Comparison of ENCODE assay signal across 1 cellular context in the genomic region with DNA sequence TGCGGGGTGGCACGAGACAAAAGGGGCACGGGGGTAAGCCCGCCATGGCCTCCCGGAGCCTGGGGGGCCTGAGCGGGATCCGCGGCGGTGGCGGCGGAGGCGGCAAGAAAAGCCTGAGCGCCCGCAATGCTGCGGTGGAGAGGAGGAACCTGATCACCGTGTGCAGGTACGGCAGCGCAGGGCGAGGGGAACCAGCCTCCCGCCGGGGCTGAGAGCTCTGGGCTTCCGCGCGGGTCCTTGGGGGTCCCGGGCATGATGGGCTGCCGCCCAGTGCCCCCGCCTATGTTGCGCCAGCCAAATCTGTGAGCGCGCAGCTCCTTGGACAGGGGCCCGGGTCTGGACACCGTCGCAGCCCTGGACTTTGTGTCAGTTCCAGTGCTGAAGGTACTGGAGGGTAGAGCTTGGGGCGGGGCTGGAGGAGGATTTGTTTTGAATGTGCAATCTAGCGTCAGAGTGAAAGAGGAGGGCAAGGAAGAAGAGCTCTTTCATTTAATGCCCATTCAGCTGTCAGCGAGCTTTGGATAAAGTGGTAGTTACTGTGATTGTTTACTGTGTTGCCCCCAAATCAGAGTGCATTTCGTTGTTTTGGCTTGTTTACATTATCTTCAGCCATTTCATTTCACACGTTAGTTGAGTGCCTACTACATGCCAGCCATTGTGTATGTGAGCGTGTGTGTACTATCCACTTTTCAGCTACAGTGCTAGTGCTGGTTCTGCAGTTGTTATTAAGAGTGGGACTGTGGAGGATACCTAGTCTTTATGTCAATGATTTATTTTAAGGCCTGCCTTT.
TF ChIP-seq lines count a peak whose summit lies in the region.

No MANE protein-coding gene starts in this region.

TF ChIP-seq in SK-N-SH, 30 proteins besides CTCF, POLR2A, EP300 and RAD21:
- TF ChIP-seq, protein P1, sequence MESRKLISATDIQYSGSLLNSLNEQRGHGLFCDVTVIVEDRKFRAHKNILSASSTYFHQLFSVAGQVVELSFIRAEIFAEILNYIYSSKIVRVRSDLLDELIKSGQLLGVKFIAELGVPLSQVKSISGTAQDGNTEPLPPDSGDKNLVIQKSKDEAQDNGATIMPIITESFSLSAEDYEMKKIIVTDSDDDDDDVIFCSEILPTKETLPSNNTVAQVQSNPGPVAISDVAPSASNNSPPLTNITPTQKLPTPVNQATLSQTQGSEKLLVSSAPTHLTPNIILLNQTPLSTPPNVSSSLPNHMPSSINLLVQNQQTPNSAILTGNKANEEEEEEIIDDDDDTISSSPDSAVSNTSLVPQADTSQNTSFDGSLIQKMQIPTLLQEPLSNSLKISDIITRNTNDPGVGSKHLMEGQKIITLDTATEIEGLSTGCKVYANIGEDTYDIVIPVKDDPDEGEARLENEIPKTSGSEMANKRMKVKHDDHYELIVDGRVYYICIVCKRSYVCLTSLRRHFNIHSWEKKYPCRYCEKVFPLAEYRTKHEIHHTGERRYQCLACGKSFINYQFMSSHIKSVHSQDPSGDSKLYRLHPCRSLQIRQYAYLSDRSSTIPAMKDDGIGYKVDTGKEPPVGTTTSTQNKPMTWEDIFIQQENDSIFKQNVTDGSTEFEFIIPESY (IDR thresholded peaks at IDR 0.05; ENCODE audit: borderline replicate concordance, low read depth) = no peak
- TF ChIP-seq SMC3 (IDR thresholded peaks at IDR 0.05; ENCODE audit: low read depth, low read length) (no peak), RCOR1 (IDR thresholded peaks at IDR 0.05; ENCODE audit: low read length) (no peak), NFIC (IDR thresholded peaks at IDR 0.05; ENCODE audit: borderline replicate concordance) (no peak), GATA2 (CRISPR knock-in tag; IDR thresholded peaks at IDR 0.05) (no peak), ELF1 (IDR thresholded peaks at IDR 0.05) (no peak), TCF12 (IDR thresholded peaks at IDR 0.05) (no peak), FOSL2 (IDR thresholded peaks at IDR 0.05; ENCODE audit: borderline replicate concordance, low read depth) (no peak), SIN3A (IDR thresholded peaks at IDR 0.05; ENCODE audit: borderline replicate concordance, low read depth, low read length) (no peak), GABPA (IDR thresholded peaks at IDR 0.05; ENCODE audit: low read depth) (no peak), MXI1 (IDR thresholded peaks at IDR 0.05; ENCODE audit: low read depth, low read length) (no peak), MEF2A (IDR thresholded peaks at IDR 0.05; ENCODE audit: borderline replicate concordance, low read depth) (no peak)
- TF ChIP-seq, protein P2, sequence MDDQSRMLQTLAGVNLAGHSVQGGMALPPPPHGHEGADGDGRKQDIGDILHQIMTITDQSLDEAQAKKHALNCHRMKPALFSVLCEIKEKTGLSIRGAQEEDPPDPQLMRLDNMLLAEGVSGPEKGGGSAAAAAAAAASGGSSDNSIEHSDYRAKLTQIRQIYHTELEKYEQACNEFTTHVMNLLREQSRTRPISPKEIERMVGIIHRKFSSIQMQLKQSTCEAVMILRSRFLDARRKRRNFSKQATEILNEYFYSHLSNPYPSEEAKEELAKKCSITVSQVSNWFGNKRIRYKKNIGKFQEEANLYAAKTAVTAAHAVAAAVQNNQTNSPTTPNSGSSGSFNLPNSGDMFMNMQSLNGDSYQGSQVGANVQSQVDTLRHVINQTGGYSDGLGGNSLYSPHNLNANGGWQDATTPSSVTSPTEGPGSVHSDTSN (IDR thresholded peaks at IDR 0.05) = no peak
- TF ChIP-seq, protein P3, sequence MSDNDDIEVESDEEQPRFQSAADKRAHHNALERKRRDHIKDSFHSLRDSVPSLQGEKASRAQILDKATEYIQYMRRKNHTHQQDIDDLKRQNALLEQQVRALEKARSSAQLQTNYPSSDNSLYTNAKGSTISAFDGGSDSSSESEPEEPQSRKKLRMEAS (IDR thresholded peaks at IDR 0.05; ENCODE audit: low read depth) = no peak
- TF ChIP-seq, protein P4, sequence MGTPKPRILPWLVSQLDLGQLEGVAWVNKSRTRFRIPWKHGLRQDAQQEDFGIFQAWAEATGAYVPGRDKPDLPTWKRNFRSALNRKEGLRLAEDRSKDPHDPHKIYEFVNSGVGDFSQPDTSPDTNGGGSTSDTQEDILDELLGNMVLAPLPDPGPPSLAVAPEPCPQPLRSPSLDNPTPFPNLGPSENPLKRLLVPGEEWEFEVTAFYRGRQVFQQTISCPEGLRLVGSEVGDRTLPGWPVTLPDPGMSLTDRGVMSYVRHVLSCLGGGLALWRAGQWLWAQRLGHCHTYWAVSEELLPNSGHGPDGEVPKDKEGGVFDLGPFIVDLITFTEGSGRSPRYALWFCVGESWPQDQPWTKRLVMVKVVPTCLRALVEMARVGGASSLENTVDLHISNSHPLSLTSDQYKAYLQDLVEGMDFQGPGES (IDR thresholded peaks at IDR 0.05; ENCODE audit: low read depth, low read length) = no peak
- TF ChIP-seq, protein P5, sequence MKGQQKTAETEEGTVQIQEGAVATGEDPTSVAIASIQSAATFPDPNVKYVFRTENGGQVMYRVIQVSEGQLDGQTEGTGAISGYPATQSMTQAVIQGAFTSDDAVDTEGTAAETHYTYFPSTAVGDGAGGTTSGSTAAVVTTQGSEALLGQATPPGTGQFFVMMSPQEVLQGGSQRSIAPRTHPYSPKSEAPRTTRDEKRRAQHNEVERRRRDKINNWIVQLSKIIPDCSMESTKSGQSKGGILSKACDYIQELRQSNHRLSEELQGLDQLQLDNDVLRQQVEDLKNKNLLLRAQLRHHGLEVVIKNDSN (IDR thresholded peaks at IDR 0.05; ENCODE audit: borderline replicate concordance, low read depth) = no peak
- TF ChIP-seq, protein P6, sequence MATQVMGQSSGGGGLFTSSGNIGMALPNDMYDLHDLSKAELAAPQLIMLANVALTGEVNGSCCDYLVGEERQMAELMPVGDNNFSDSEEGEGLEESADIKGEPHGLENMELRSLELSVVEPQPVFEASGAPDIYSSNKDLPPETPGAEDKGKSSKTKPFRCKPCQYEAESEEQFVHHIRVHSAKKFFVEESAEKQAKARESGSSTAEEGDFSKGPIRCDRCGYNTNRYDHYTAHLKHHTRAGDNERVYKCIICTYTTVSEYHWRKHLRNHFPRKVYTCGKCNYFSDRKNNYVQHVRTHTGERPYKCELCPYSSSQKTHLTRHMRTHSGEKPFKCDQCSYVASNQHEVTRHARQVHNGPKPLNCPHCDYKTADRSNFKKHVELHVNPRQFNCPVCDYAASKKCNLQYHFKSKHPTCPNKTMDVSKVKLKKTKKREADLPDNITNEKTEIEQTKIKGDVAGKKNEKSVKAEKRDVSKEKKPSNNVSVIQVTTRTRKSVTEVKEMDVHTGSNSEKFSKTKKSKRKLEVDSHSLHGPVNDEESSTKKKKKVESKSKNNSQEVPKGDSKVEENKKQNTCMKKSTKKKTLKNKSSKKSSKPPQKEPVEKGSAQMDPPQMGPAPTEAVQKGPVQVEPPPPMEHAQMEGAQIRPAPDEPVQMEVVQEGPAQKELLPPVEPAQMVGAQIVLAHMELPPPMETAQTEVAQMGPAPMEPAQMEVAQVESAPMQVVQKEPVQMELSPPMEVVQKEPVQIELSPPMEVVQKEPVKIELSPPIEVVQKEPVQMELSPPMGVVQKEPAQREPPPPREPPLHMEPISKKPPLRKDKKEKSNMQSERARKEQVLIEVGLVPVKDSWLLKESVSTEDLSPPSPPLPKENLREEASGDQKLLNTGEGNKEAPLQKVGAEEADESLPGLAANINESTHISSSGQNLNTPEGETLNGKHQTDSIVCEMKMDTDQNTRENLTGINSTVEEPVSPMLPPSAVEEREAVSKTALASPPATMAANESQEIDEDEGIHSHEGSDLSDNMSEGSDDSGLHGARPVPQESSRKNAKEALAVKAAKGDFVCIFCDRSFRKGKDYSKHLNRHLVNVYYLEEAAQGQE (IDR thresholded peaks at IDR 0.05; ENCODE audit: low read depth, low read length) = no peak
